19 cellular contexts compared by ENCODE assay signal in the genomic region with DNA sequence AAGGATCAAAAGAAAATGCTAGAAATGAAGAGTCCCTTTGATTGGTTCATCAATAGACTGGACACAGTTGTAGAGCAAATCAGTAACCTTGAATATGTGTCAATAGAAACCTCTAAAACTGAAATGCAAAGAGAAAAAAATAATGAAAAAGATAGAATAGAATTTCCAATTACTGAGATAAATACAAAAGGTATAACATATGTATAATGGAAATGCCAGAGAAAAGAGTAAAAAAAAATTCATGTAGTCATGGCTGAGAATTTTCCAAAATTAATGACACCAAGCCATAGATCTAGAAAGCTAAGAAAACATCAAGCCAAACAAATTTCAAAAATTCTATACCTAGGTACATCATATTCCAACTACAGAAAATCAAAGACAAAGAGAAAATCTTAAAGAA.
DNase-seq lines count a peak whose midpoint lies in the region; ATAC-seq, FAIRE-seq and TF ChIP-seq lines count a peak whose summit lies in the region.
"Had no signal": no experiment of that assay in that cellular context is flagged by ENCODE, and none has a peak within 500 bp of the region (broad histone marks: within the 10 kb centered on the region; RNA-seq: fewer than 3 reads in every experiment).

No MANE protein-coding gene starts in this region.

- H2BK15ac ChIP-seq in mesenchymal stem cell (ENCODE audit: low read depth, poor library complexity, severe bottlenecking) = no peak overlapping the region

- TF ChIP-seq CTCF in A549 (IDR thresholded peaks at IDR 0.05) = no peak
- no peak for TF ChIP-seq CTCF in HEK293 (tag by site-specific recombination; IDR thresholded peaks at IDR 0.05)

- H4K8ac ChIP-seq in mesenchymal stem cell (ENCODE audit: low read length) = no peak overlapping the region

- no peak for ATAC-seq in A549
- ATAC-seq: CD8-positive, alpha-beta T cell had no signal

- no peak overlapping the region for H3K23ac ChIP-seq in mesenchymal stem cell (ENCODE audit: low read length in 2 of 2)

- no peaks in the 10 kb centered on the region for H3K4me1 ChIP-seq in A549
- H3K4me1 ChIP-seq in HEK293 (ENCODE audit: control insufficient read depth, insufficient read depth, low read length) = no peaks in the 10 kb centered on the region
- H3K4me1 ChIP-seq in mesenchymal stem cell (ENCODE audit: control insufficient read depth, insufficient read depth, low read depth, low read length) = no peaks in the 10 kb centered on the region
- H3K4me1 ChIP-seq: Caco-2 had no signal

- TF ChIP-seq RAD21 in A549 (conservative IDR thresholded peaks at IDR 0.05 in 1 of 2, IDR thresholded peaks at IDR 0.05 in 1 of 2) = no peak

- FAIRE-seq in A549 (lab: Jason Lieb, UNC) = peak; percentile 39
- FAIRE-seq: A204.1, G401.6, GM12891, GM18507 had no signal

- no peak for TF ChIP-seq EP300 in A549 (IDR thresholded peaks at IDR 0.05)

- no peaks in the 10 kb centered on the region for H3K79me1 ChIP-seq in mesenchymal stem cell (replicated peaks; ENCODE audit: low read length, poor library complexity, severe bottlenecking)

- H3K9me3 ChIP-seq in A549 = peaks cover 21% of the 10 kb centered on the region
- H3K9me3 ChIP-seq in HEK293 (ENCODE audit: control insufficient read depth, insufficient read depth, low read depth, low read length) = no peaks in the 10 kb centered on the region; the same call in 1 of the 2 replicates
- peaks cover 47% of the 10 kb centered on the region for H3K9me3 ChIP-seq in mesenchymal stem cell (ENCODE audit: control insufficient read depth, low read length)

- no peak overlapping the region for H2BK12ac ChIP-seq in mesenchymal stem cell (ENCODE audit: low read length in 2 of 2)

- H2AK5ac ChIP-seq in mesenchymal stem cell (ENCODE audit: low read length, severe bottlenecking) = no peak overlapping the region

- no peak overlapping the region for H3K4me2 ChIP-seq in A549
- no peak overlapping the region for H3K4me2 ChIP-seq in mesenchymal stem cell (ENCODE audit: low read length, poor library complexity, severe bottlenecking)
- H3K4me2 ChIP-seq: BLaER1 treated with 17β-estradiol and CSF1 and Interleukin-3, amounts not matched to agents 10 nM and 100 nM had no signal

- DNase-seq in A549 (ENCODE audit: low read depth in 1 of 2, low spot score in 1 of 2) (no peak), mesenchymal stem cell (peak; percentile 7), NCI-H1092 (lab: John Stamatoyannopoulos, UW) (no peak), NCI-H1436 treated with DMSO at 0.1 percent for 48 hours (lab: John Stamatoyannopoulos, UW) (no peak)
- DNase-seq: 8988T; AML-193; Caco-2; Calu3; CD4-positive, alpha-beta T cell; CD8-positive, alpha-beta T cell; DMS79 treated with DMSO at 0.1 percent for 48 hours; GF-D8 had no signal

- H3K14ac ChIP-seq in mesenchymal stem cell (ENCODE audit: low read length in 2 of 2) = no peak overlapping the region

- H3K27ac ChIP-seq in A549 (no peak overlapping the region), HEK293 (ENCODE audit: extremely low read depth, low read depth, low read length) (no peak overlapping the region), mesenchymal stem cell (ENCODE audit: low read length, poor library complexity, severe bottlenecking) (no peak overlapping the region)
- H3K27ac ChIP-seq: C4-2B had no signal

- H2AFZ ChIP-seq in mesenchymal stem cell (ENCODE audit: low read depth, low read length) = no peak overlapping the region

- no peak overlapping the region for H3K9ac ChIP-seq in mesenchymal stem cell (ENCODE audit: low read length)
- H3K9ac ChIP-seq: BLaER1 treated with 17β-estradiol and CSF1 and Interleukin-3, amounts not matched to agents 10 nM and 100 nM had no signal

- no peak overlapping the region for H4K91ac ChIP-seq in mesenchymal stem cell (ENCODE audit: low read length)

- H2BK5ac ChIP-seq in mesenchymal stem cell (ENCODE audit: low read depth, low read length, poor library complexity, severe bottlenecking) = no peak overlapping the region

- H3K27me3 ChIP-seq in mesenchymal stem cell (ENCODE audit: control insufficient read depth in 1 of 2, insufficient read depth in 1 of 2, low read length in 2 of 2) = no peaks in the 10 kb centered on the region
- H3K27me3 ChIP-seq: BLaER1 treated with 17β-estradiol and CSF1 and Interleukin-3, amounts not matched to agents 10 nM and 100 nM had no signal

- POLR2A ChIA-PET in A549 (lab: Yijun Ruan, JAX) = no interaction called here
- POLR2A ChIA-PET in HEK293 (lab: Yijun Ruan, JAX) = no interaction called here

- no peak for TF ChIP-seq POLR2A in A549 (IDR thresholded peaks at IDR 0.05; ENCODE audit: low read length)

- H3K36me3 ChIP-seq in HEK293 (ENCODE audit: control insufficient read depth in 2 of 2, insufficient read depth in 1 of 2, low read length in 2 of 2) = no peaks in the 10 kb centered on the region
- no peaks in the 10 kb centered on the region for H3K36me3 ChIP-seq in mesenchymal stem cell (ENCODE audit: control insufficient read depth in 1 of 2, insufficient read depth in 2 of 2, low read depth in 1 of 2, low read length in 2 of 2)

- H3K4me3 ChIP-seq in A549 (no peak overlapping the region), HEK293 (ENCODE audit: low read depth, low read length) (no peak overlapping the region), mesenchymal stem cell (ENCODE audit: insufficient read depth in 1 of 2, low read depth in 1 of 2, low read length in 2 of 2) (no peak overlapping the region)
- H3K4me3 ChIP-seq: BLaER1 treated with 17β-estradiol and CSF1 and Interleukin-3, amounts not matched to agents 10 nM and 100 nM had no signal

- H3K18ac ChIP-seq in mesenchymal stem cell (ENCODE audit: low read depth in 1 of 2, low read length in 2 of 2) = no peak overlapping the region

- CTCF ChIA-PET in A549 (lab: Yijun Ruan, JAX) = no interaction called here
- CTCF ChIA-PET in HEK293 (lab: Yijun Ruan, JAX) = interaction anchor here (0.7 to 1.3 kb wide), 2 partner anchors 29 to 894 kb away, joined by 3 to 4 read pairs; no protein-coding TSS in a partner anchor

- H3K4ac ChIP-seq in mesenchymal stem cell (ENCODE audit: low read depth in 1 of 2, low read length in 2 of 2) = no peak overlapping the region

- no peak overlapping the region for H2BK120ac ChIP-seq in mesenchymal stem cell (ENCODE audit: low read depth, low read length)

TF ChIP-seq in A549, 52 proteins besides CTCF, POLR2A, EP300 and RAD21:
- TF ChIP-seq HDAC2 (IDR thresholded peaks at IDR 0.05) (0 out of 2 replicates have a peak, but pooled peaks have one; percentile 49), EHF (CRISPR knock-in tag; IDR thresholded peaks at IDR 0.05) (no peak)
TF ChIP-seq in A549: peak in this region for 1.

TF ChIP-seq in HEK293, 187 proteins besides CTCF, POLR2A, EP300 and RAD21:
- TF ChIP-seq ZNF776 (tag by site-specific recombination; IDR thresholded peaks at IDR 0.05; ENCODE audit: borderline replicate concordance) (no peak), ZNF133 (tag by site-specific recombination; IDR thresholded peaks at IDR 0.05) (peak; percentile 94)
